Comparison of ENCODE assay signal across 28 cellular contexts in genomic region chr1:229464672-229465071, GRCh38. TPM values are rescaled to one million over a fixed set of nuclear protein-coding genes. Genes with fewer than 3 reads are reported as not detected.
DNase-seq lines count a peak whose midpoint lies in the region; FAIRE-seq and TF ChIP-seq lines count a peak whose summit lies in the region.
"Had no signal": no experiment of that assay in that cellular context is flagged by ENCODE, and none has a peak within 500 bp of the region (broad histone marks: within the 10 kb centered on the region; RNA-seq: fewer than 3 reads in every experiment).

No MANE protein-coding gene starts in this region.

- H2BK5ac ChIP-seq in trophoblast cell (ENCODE audit: low read depth, low read length, poor library complexity), result no peak overlapping the region

- peak overlapping the region; percentile 10 for H3K9ac ChIP-seq in trophoblast cell (ENCODE audit: low read length)
- H3K9ac ChIP-seq: BLaER1 treated with 17β-estradiol and CSF1 and Interleukin-3, amounts not matched to agents 10 nM and 100 nM had no signal

- H3K4me3 ChIP-seq in trophoblast cell (ENCODE audit: low read depth, low read length) (no peak overlapping the region), esophagus squamous epithelium (no peak overlapping the region)
- H3K4me3 ChIP-seq: A549; BLaER1 treated with 17β-estradiol and CSF1 and Interleukin-3, amounts not matched to agents 10 nM and 100 nM; GM12878 had no signal

- H3K79me1 ChIP-seq in trophoblast cell (ENCODE audit: low read length), result no peaks in the 10 kb centered on the region

- H3K4me1 ChIP-seq in trophoblast cell (ENCODE audit: control insufficient read depth in 1 of 2, insufficient read depth in 2 of 2, low read length in 2 of 2) (no peaks in the 10 kb centered on the region), esophagus squamous epithelium (no peaks in the 10 kb centered on the region)
- H3K4me1 ChIP-seq: A549; BLaER1 treated with 17β-estradiol and CSF1 and Interleukin-3, amounts not matched to agents 10 nM and 100 nM; Caco-2 had no signal

- DNase-seq in NCI-H82 (lab: John Stamatoyannopoulos, UW) (peak; percentile 16), NCI-H82 treated with DMSO at 0.1 percent for 48 hours (lab: John Stamatoyannopoulos, UW; ENCODE audit: unreplicated experiment) (no peak), HTR-8/SVneo (ENCODE audit: insufficient read length, low spot score) (no peak), trophoblast cell (no peak), esophagus squamous epithelium (lab: John Stamatoyannopoulos, UW) (no peak), NCI-H69 (lab: John Stamatoyannopoulos, UW) (no peak)
- DNase-seq: AML-193; Caco-2; Calu3; CD4-positive, alpha-beta T cell; CD8-positive, alpha-beta T cell; DMS 273 treated with DMSO at 0.1 percent for 48 hours; DMS153; DMS53; DMS79; DND-41; EL; GDM1 had no signal

- H3K23ac ChIP-seq in trophoblast cell (ENCODE audit: low read length), result no peak overlapping the region

- no peaks in the 10 kb centered on the region for H3K9me3 ChIP-seq in trophoblast cell (ENCODE audit: insufficient read depth, low read depth, low read length)
- H3K9me3 ChIP-seq in esophagus squamous epithelium, result no peaks in the 10 kb centered on the region
- H3K9me3 ChIP-seq: A549; BLaER1 treated with 17β-estradiol and CSF1 and Interleukin-3, amounts not matched to agents 10 nM and 100 nM; Caco-2 had no signal

- H2AFZ ChIP-seq in trophoblast cell (ENCODE audit: insufficient read depth, low read length, poor library complexity), result no peak overlapping the region

- H4K8ac ChIP-seq in trophoblast cell (ENCODE audit: low read depth, low read length), result no peak overlapping the region

- H3K18ac ChIP-seq in trophoblast cell (ENCODE audit: low read length), result no peak overlapping the region

- H3K4me2 ChIP-seq in trophoblast cell (ENCODE audit: low read length), result no peak overlapping the region
- H3K4me2 ChIP-seq: A549; BLaER1 treated with 17β-estradiol and CSF1 and Interleukin-3, amounts not matched to agents 10 nM and 100 nM had no signal

- H3K14ac ChIP-seq in trophoblast cell (ENCODE audit: low read length), result no peak overlapping the region

- no peak overlapping the region for H3K27ac ChIP-seq in trophoblast cell (ENCODE audit: low read depth, low read length)
- H3K27ac ChIP-seq in esophagus squamous epithelium, result no peak overlapping the region
- H3K27ac ChIP-seq: 22Rv1; A549; BLaER1 treated with 17β-estradiol and CSF1 and Interleukin-3, amounts not matched to agents 10 nM and 100 nM; C4-2B had no signal

- no peak overlapping the region for H4K12ac ChIP-seq in trophoblast cell (ENCODE audit: low read depth, low read length)

- peak; percentile 23 for FAIRE-seq in HTR-8/SVneo (lab: Jason Lieb, UNC)
- FAIRE-seq: GM12878, GM12892 had no signal

- H2BK12ac ChIP-seq in trophoblast cell (ENCODE audit: low read length), result no peak overlapping the region

- no peak overlapping the region for H4K91ac ChIP-seq in trophoblast cell (ENCODE audit: low read depth, low read length)

- no peak overlapping the region for H3K4ac ChIP-seq in trophoblast cell (ENCODE audit: low read depth, low read length)

- no peak overlapping the region for H2BK120ac ChIP-seq in trophoblast cell (ENCODE audit: insufficient read depth, low read length, poor library complexity)

- H3K79me2 ChIP-seq in trophoblast cell (ENCODE audit: control insufficient read depth, insufficient read depth, low read length, poor library complexity), result no peaks in the 10 kb centered on the region

- no peak overlapping the region for H2AK5ac ChIP-seq in trophoblast cell (ENCODE audit: low read length)

- TF ChIP-seq CTCF in esophagus squamous epithelium (IDR thresholded peaks at IDR 0.05), result no peak

- intact Hi-C loops in esophagus squamous epithelium (cut with DNase I), result no loop called here

- H3K36me3 ChIP-seq in trophoblast cell (ENCODE audit: control insufficient read depth in 1 of 2, insufficient read depth in 2 of 2, low read length in 2 of 2), result peaks cover 29 to 40% of the 10 kb centered on the region in 2 experiments
- H3K36me3 ChIP-seq in esophagus squamous epithelium, result peaks cover 8 to 99% (median 12%) of the 10 kb centered on the region in 3 donors

- H3K27me3 ChIP-seq in trophoblast cell (ENCODE audit: insufficient read depth, low read length), result no peaks in the 10 kb centered on the region
- H3K27me3 ChIP-seq in esophagus squamous epithelium, result no peaks in the 10 kb centered on the region
- H3K27me3 ChIP-seq: BLaER1 treated with 17β-estradiol and CSF1 and Interleukin-3, amounts not matched to agents 10 nM and 100 nM had no signal

- WGBS in trophoblast cell (ENCODE audit: extremely low coverage, insufficient coverage, insufficient read length), result no CpG with 5 or more reads among the region's 8 CpGs
- WGBS in esophagus squamous epithelium, 2 donors, result 93 to 98% methylated on average over 8 of the region's 8 CpGs

- no peak for TF ChIP-seq POLR2A in esophagus squamous epithelium (IDR thresholded peaks at IDR 0.05)

RNA-seq across cellular contexts. Expression of gene ACTA1, which starts 30.8 kb away (rescaled TPM):
- 51.4 and 63.6 TPM in 2 replicates for polyA plus RNA-seq in trophoblast cell (2013)
- under 1 TPM in 3 of 4 donors, not detected in 1; 0.19 to 0.75 (median 0.26) TPM for total RNA-seq in esophagus squamous epithelium
- total RNA-seq: A172; B cell; CD4-positive, alpha-beta T cell; CD8-positive, alpha-beta T cell; Daoy; G401; GM12878 had no signal

RNA-seq across cellular contexts. Expression of gene NUP133, which starts 43.5 kb away (rescaled TPM):
- polyA plus RNA-seq in trophoblast cell (2013), result 23.4 and 24.6 TPM in 2 replicates
- 10 to 100 TPM; 11.1 to 29.3 (median 22.0) TPM for total RNA-seq in esophagus squamous epithelium
